In genomic region chr20:15107952-15108351, GRCh38 we compare ENCODE assay signal across 26 cellular contexts.
"Had no signal": no experiment of that assay in that cellular context is flagged by ENCODE, and none has a peak within 500 bp of the region (broad histone marks: within the 10 kb centered on the region; RNA-seq: fewer than 3 reads in every experiment).

No MANE protein-coding gene starts in this region.

- H3K9me3 ChIP-seq: ovary, psoas muscle, right lobe of liver, sigmoid colon, stomach, testis, tibial artery, transverse colon, upper lobe of right lung, uterus had no signal

- H3K27ac ChIP-seq: neural progenitor cell, ovary, parathyroid adenoma, psoas muscle, right lobe of liver, sigmoid colon, spleen, stomach, testis, tibial artery, transverse colon, upper lobe of right lung, uterus had no signal

- H3K27me3 ChIP-seq: neural progenitor cell, ovary, right lobe of liver, sigmoid colon, spleen, stomach, testis, tibial artery, transverse colon, upper lobe of right lung, uterus had no signal

- H3K4me3 ChIP-seq: neural progenitor cell, ovary, psoas muscle, right lobe of liver, sigmoid colon, smooth muscle cell, spleen, stomach, testis, tibial artery, transverse colon, upper lobe of right lung, uterus had no signal

- H3K4me1 ChIP-seq: parathyroid adenoma, psoas muscle, right lobe of liver, sigmoid colon, spleen, stomach, testis, tibial artery, upper lobe of right lung, uterus had no signal

- H3K36me3 ChIP-seq: neural progenitor cell, ovary, right lobe of liver, sigmoid colon, spleen, stomach, tibial artery, transverse colon, upper lobe of right lung, uterus had no signal

- DNase-seq: naive thymus-derived CD4-positive, alpha-beta T cell; natural killer cell; occipital lobe; ovary; posterior cingulate gyrus; psoas muscle; right cardiac atrium; right lobe of liver; sigmoid colon; spleen; stimulated activated CD4-positive, alpha-beta T cell treated with anti-CD3 and anti-CD28 coated beads, Interleukin-12 subunit alpha, Interleukin-12 subunit beta, amount 100 ng/mL, for 4 hours; stimulated activated CD4-positive, alpha-beta T cell treated with anti-CD3 and anti-CD28 coated beads, Interleukin-1b, Interleukin-23, amount 100 ng/mL, for 48 hours; stimulated activated CD4-positive, alpha-beta T cell treated with anti-CD3 and anti-CD28 coated beads, Interleukin-2, amount 100 ng/mL, for 48 hours; stimulated activated CD4-positive, alpha-beta T cell treated with anti-CD3 and anti-CD28 coated beads, Interleukin-4, amount 100 ng/mL, for 24 hours; stimulated activated naive B cell treated with anti-CD40 and anti-IgM and Interleukin-4, amounts not matched to agents 10 μg/mL and 1 μg/mL and 100 μg/mL, for 72 hours; stimulated activated naive CD4-positive, alpha-beta T cell treated with Interleukin-2 at 50 U/mL for 16 hours; stomach; testis; tibial artery; transverse colon; upper lobe of right lung; uterus had no signal

- ATAC-seq: naive thymus-derived CD4-positive, alpha-beta T cell; natural killer cell; psoas muscle; right cardiac atrium; right lobe of liver; stimulated activated effector memory CD8-positive, alpha-beta T cell treated with anti-CD3 and anti-CD28 coated beads, Interleukin-12 subunit alpha, Interleukin-12 subunit beta, amount 100 ng/mL, for 72 hours; stimulated activated naive B cell treated with anti-CD40 and anti-IgM and Interleukin-4, amounts not matched to agents 10 μg/mL and 1 μg/mL and 100 μg/mL, for 72 hours; upper lobe of right lung had no signal
